15 cellular contexts compared by ENCODE assay signal in the genomic region with DNA sequence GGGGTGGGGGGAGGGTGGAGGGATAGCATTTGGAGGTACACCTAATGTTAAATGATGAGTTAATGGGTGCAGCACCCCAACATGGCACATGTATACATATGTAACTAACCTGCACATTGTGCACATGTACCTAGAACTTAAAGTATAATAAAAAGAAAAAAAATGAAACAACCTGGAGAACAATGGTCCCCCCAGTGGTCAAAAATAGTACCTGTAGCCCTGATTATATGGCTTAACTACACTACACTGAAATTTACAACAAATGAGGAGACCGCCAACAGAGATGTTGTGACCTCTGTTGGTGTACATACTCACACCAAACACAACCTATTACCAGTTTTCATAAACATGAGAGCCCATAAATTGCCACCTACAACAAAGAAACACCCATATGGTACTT. TPM values are rescaled to one million over a fixed set of nuclear protein-coding genes. Genes with fewer than 3 reads are reported as not detected.
DNase-seq lines count a peak whose midpoint lies in the region; ATAC-seq and TF ChIP-seq lines count a peak whose summit lies in the region.
"Had no signal": no experiment of that assay in that cellular context is flagged by ENCODE, and none has a peak within 500 bp of the region (broad histone marks: within the 10 kb centered on the region; RNA-seq: fewer than 3 reads in every experiment).

No MANE protein-coding gene starts in this region.

- DNase-seq in AG10803 (ENCODE audit: low read depth) (no peak), M059J (ENCODE audit: low read depth) (peak; percentile 0), dermis blood vessel endothelial cell (peak; percentile 1), prostate gland (ENCODE audit: low spot score) (no peak), NCI-H345 (lab: John Stamatoyannopoulos, UW) (no peak), NCI-H2196 treated with DMSO at 0.1 percent for 48 hours (lab: John Stamatoyannopoulos, UW; ENCODE audit: unreplicated experiment) (no peak)
- no peak for DNase-seq in activated CD8-positive, alpha-beta memory T cell treated with anti-CD3 and anti-CD28 coated beads, Interleukin-2, amount 50 U/mL, for 4 hours
- DNase-seq: activated CD4-positive, alpha-beta memory T cell treated with anti-CD3 and anti-CD28 coated beads, Interleukin-2, amount 10 ng/mL, durations not matched to agents 7 days and 5 days; DMS79 treated with DMSO at 0.1 percent for 48 hours; glutamatergic neuron; midbrain; NCI-H2171; stimulated activated CD4-positive, alpha-beta T cell treated with anti-CD3 and anti-CD28 coated beads, Interleukin-4, amount 100 ng/mL, for 24 hours had no signal

- H3K4me3 ChIP-seq in AG10803 (ENCODE audit: low read length) (no peak overlapping the region), prostate gland (no peak overlapping the region)
- H3K4me3 ChIP-seq: GM12878 had no signal

- H3K27me3 ChIP-seq in prostate gland (replicated peaks; ENCODE audit: insufficient read depth) = no peaks in the 10 kb centered on the region

- 100% methylated on average over 1 of the region's 1 CpG for WGBS in prostate gland

- intact Hi-C loops in prostate gland (cut with DNase I) = no loop called here

- ATAC-seq in GM18868 (IDR thresholded peaks at IDR 0.05; ENCODE audit: unreplicated experiment) = peak; percentile 67
- ATAC-seq: GM12878 had no signal

- no peaks in the 10 kb centered on the region for H3K36me3 ChIP-seq in prostate gland

- no peak overlapping the region for H3K27ac ChIP-seq in prostate gland

- H3K9me3 ChIP-seq in prostate gland = no peaks in the 10 kb centered on the region

- no peak for TF ChIP-seq POLR2A in prostate gland (IDR thresholded peaks at IDR 0.05)

- H3K4me1 ChIP-seq in prostate gland (replicated peaks) = no peaks in the 10 kb centered on the region

- TF ChIP-seq CTCF in AG10803 (conservative IDR thresholded peaks at IDR 0.05; ENCODE audit: low read length) (peak; percentile 23), prostate gland (IDR thresholded peaks at IDR 0.05) (no peak)

RNA-seq across cellular contexts. Expression of a gene that starts 7.3 kb away (rescaled TPM):
- total RNA-seq in M059J (2014; rRNA removed; shearing (Covaris generic)) = 0.02 and 0.15 TPM in 2 replicates
- total RNA-seq in dermis blood vessel endothelial cell (0.68 and 1.2 TPM in 2 replicates), prostate gland (1 to 10 TPM; 3.9 to 5.4 TPM)

Comparison
In these comparisons a context has a peak if more than half of its experiments do, and no peak if none do; other contexts are left out.
1. DNase-seq: peak in M059J (single experiment) and dermis blood vessel endothelial cell (single experiment); none in AG10803 (single experiment), prostate gland (single experiment), activated CD8-positive, alpha-beta memory T cell treated with anti-CD3 and anti-CD28 coated beads, Interleukin-2, amount 50 U/mL, for 4 hours (single experiment), NCI-H345 (single experiment) and NCI-H2196 treated with DMSO at 0.1 percent for 48 hours (single experiment).